Comparison of ENCODE assay signal across 25 cellular contexts in genomic region chr4:42416017-42416416, GRCh38. TPM values are rescaled to one million over a fixed set of nuclear protein-coding genes. Genes with fewer than 3 reads are reported as not detected.
DNase-seq lines count a peak whose midpoint lies in the region; ATAC-seq, FAIRE-seq and TF ChIP-seq lines count a peak whose summit lies in the region.
"Had no signal": no experiment of that assay in that cellular context is flagged by ENCODE, and none has a peak within 500 bp of the region (broad histone marks: within the 10 kb centered on the region; RNA-seq: fewer than 3 reads in every experiment).

No MANE protein-coding gene starts in this region.

- H3K9ac ChIP-seq in endothelial cell of umbilical vein (replicated peaks; ENCODE audit: extremely low read depth, insufficient read depth, low read length), result no peak overlapping the region
- H3K9ac ChIP-seq: BLaER1 treated with 17β-estradiol and CSF1 and Interleukin-3, amounts not matched to agents 10 nM and 100 nM had no signal

- no peaks in the 10 kb centered on the region for H3K9me2 ChIP-seq in OCI-LY7 (ENCODE audit: insufficient read depth, low read length)

- POLR2A ChIA-PET in OCI-LY7 (lab: Charles Lee), result interaction anchor here (0.6 to 0.7 kb wide), 2 partner anchors 15 to 128 kb away, joined by 3 read pairs; no protein-coding TSS in a partner anchor
- POLR2A ChIA-PET in endothelial cell of umbilical vein (lab: Charles Lee), result no interaction called here

- ATAC-seq in HG02870 (IDR thresholded peaks at IDR 0.05; ENCODE audit: unreplicated experiment) (peak; percentile 97), GM19324 (IDR thresholded peaks at IDR 0.05; ENCODE audit: low FRiP score, unreplicated experiment) (no peak)
- ATAC-seq: HepG2, SK-N-SH treated with all-trans-retinoic acid at 6 μM for 48 hours had no signal

- no peaks in the 10 kb centered on the region for H3K27me3 ChIP-seq in endothelial cell of umbilical vein (ENCODE audit: control insufficient read depth in 2 of 2, insufficient read depth in 2 of 2, low read length in 2 of 2)
- H3K27me3 ChIP-seq in breast epithelium, result no peaks in the 10 kb centered on the region
- H3K27me3 ChIP-seq: BLaER1 treated with 17β-estradiol and CSF1 and Interleukin-3, amounts not matched to agents 10 nM and 100 nM had no signal

- no TSS peak for BruUV-seq in OCI-LY7 (replicated peaks; lab: Mats Ljungman, UMichigan)
- no TSS peak for BruUV-seq in endothelial cell of umbilical vein (replicated peaks; lab: Mats Ljungman, UMichigan)

- dilution Hi-C loops in endothelial cell of umbilical vein (cut with MboI; ENCODE audit: extremely low pct_ligation_motif_present, low sequenced_read_pairs), result no loop called here

- intact Hi-C loops in OCI-LY7 (cut with micrococcal nuclease; ENCODE audit: unreplicated experiment), result no loop called here
- intact Hi-C loops in endothelial cell of umbilical vein (cut with micrococcal nuclease), result no loop called here
- intact Hi-C loops in breast epithelium (cut with DNase I; ENCODE audit: low total_unique reads), result loop anchor here (2.0 kb wide), 1 partner anchor 75 kb away; no protein-coding TSS in a partner anchor

- H3K36me3 ChIP-seq in OCI-LY7 (ENCODE audit: insufficient read depth, low read length), result peaks cover 97% of the 10 kb centered on the region
- H3K36me3 ChIP-seq in endothelial cell of umbilical vein (ENCODE audit: control insufficient read depth in 2 of 2, extremely low read depth in 1 of 2, insufficient read depth in 2 of 2, low read length in 2 of 2), result no peaks in the 10 kb centered on the region
- peaks cover 4% of the 10 kb centered on the region for H3K36me3 ChIP-seq in breast epithelium

- no peaks in the 10 kb centered on the region for H4K20me1 ChIP-seq in OCI-LY7 (ENCODE audit: insufficient read depth, low read length)
- H4K20me1 ChIP-seq in endothelial cell of umbilical vein (replicated peaks; ENCODE audit: control insufficient read depth, extremely low read depth, insufficient read depth, low read length), result no peaks in the 10 kb centered on the region
- H4K20me1 ChIP-seq: BLaER1 treated with 17β-estradiol and CSF1 and Interleukin-3, amounts not matched to agents 10 nM and 100 nM had no signal

- H3K79me2 ChIP-seq in OCI-LY7 (ENCODE audit: insufficient read depth, low read depth, low read length) (no peaks in the 10 kb centered on the region), endothelial cell of umbilical vein (ENCODE audit: control insufficient read depth, insufficient read depth, low read length) (no peaks in the 10 kb centered on the region)

- TF ChIP-seq CTCF in OCI-LY7 (conservative IDR thresholded peaks at IDR 0.05; ENCODE audit: low read length) (no peak), endothelial cell of umbilical vein (IDR thresholded peaks at IDR 0.05; ENCODE audit: extremely low read depth in 1 of 2, insufficient read depth in 1 of 2, low read depth in 1 of 2, low read length in 2 of 2) (no peak), breast epithelium (IDR thresholded peaks at IDR 0.05) (no peak)

- H3K4me3 ChIP-seq in OCI-LY7 (ENCODE audit: low read depth, low read length, poor library complexity, severe bottlenecking) (no peak overlapping the region), endothelial cell of umbilical vein (replicated peaks in 1 of 3; ENCODE audit: insufficient read depth in 1 of 3, low read depth in 1 of 3, low read length in 3 of 3) (no peak overlapping the region), breast epithelium (no peak overlapping the region)
- H3K4me3 ChIP-seq: BLaER1 treated with 17β-estradiol and CSF1 and Interleukin-3, amounts not matched to agents 10 nM and 100 nM had no signal

- H2AFZ ChIP-seq in OCI-LY7 (ENCODE audit: low read length), result no peak overlapping the region
- H2AFZ ChIP-seq in endothelial cell of umbilical vein (ENCODE audit: low read depth, low read length), result peak overlapping the region; percentile 29

- TF ChIP-seq POLR2A in endothelial cell of umbilical vein (IDR thresholded peaks at IDR 0.05; ENCODE audit: low read depth, low read length), result no peak
- no peak for TF ChIP-seq POLR2A in breast epithelium (IDR thresholded peaks at IDR 0.05)

- H3K4me1 ChIP-seq in OCI-LY7 (ENCODE audit: insufficient read depth, low read length, poor library complexity, severe bottlenecking) (no peaks in the 10 kb centered on the region), endothelial cell of umbilical vein (ENCODE audit: control insufficient read depth, extremely low read depth, insufficient read depth, low read length) (peaks cover 24% of the 10 kb centered on the region), breast epithelium (no peaks in the 10 kb centered on the region)
- H3K4me1 ChIP-seq: Caco-2 had no signal

- H3K9me1 ChIP-seq in endothelial cell of umbilical vein (replicated peaks; ENCODE audit: control insufficient read depth, extremely low read depth, insufficient read depth, low read length), result no peaks in the 10 kb centered on the region

- H3K27ac ChIP-seq in OCI-LY7 (ENCODE audit: low read depth, low read length, poor library complexity, severe bottlenecking) (no peak overlapping the region), endothelial cell of umbilical vein (ENCODE audit: insufficient read depth, low read depth, low read length) (no peak overlapping the region), breast epithelium (no peak overlapping the region)
- H3K27ac ChIP-seq: BLaER1 treated with 17β-estradiol and CSF1 and Interleukin-3, amounts not matched to agents 10 nM and 100 nM; HL-60 had no signal

- no peak for FAIRE-seq in endothelial cell of umbilical vein (lab: Jason Lieb, UNC)
- FAIRE-seq: GM12892, HepG2 had no signal

- CTCF ChIA-PET in OCI-LY7 (lab: Charles Lee; ENCODE audit: unreplicated experiment), result no interaction called here
- CTCF ChIA-PET in endothelial cell of umbilical vein (lab: Charles Lee), result interaction anchor here (1.1 kb wide), 1 partner anchor 13 kb away, joined by 3 read pairs; no protein-coding TSS in a partner anchor

- H3K9me3 ChIP-seq in OCI-LY7 (ENCODE audit: low read length) (no peaks in the 10 kb centered on the region), endothelial cell of umbilical vein (replicated peaks; ENCODE audit: control insufficient read depth, insufficient read depth, low read length) (no peaks in the 10 kb centered on the region), breast epithelium (no peaks in the 10 kb centered on the region)
- H3K9me3 ChIP-seq: BLaER1 treated with 17β-estradiol and CSF1 and Interleukin-3, amounts not matched to agents 10 nM and 100 nM; Caco-2 had no signal

- H3K4me2 ChIP-seq in OCI-LY7 (ENCODE audit: low read length) (no peak overlapping the region), endothelial cell of umbilical vein (ENCODE audit: insufficient read depth, low read length) (no peak overlapping the region)
- H3K4me2 ChIP-seq: BLaER1 treated with 17β-estradiol and CSF1 and Interleukin-3, amounts not matched to agents 10 nM and 100 nM had no signal

- DNase-seq in OCI-LY7 (ENCODE audit: low spot score) (peak; percentile 7), endothelial cell of umbilical vein (ENCODE audit: low read depth, low spot score) (no peak), foreskin melanocyte (no peak), NCI-H2196 treated with DMSO at 0.1 percent for 48 hours (lab: John Stamatoyannopoulos, UW; ENCODE audit: unreplicated experiment) (no peak), breast epithelium (ENCODE audit: low spot score in 2 of 2) (no peak)
- DNase-seq: Caco-2; CD4-positive, alpha-beta memory T cell; DMS 273 treated with DMSO at 0.1 percent for 48 hours; DND-41; H9; HFFc6; KG1; NCI-H1092 treated with DMSO at 0.1 percent for 48 hours; NCI-H1436 treated with DMSO at 0.1 percent for 48 hours; NCI-H2029; NCI-H524 treated with DMSO at 0.1 percent for 48 hours; SIG-M5 had no signal

TF ChIP-seq in endothelial cell of umbilical vein, 7 proteins besides CTCF, POLR2A, EP300 and RAD21:
- no peak for TF ChIP-seq JUN (IDR thresholded peaks at IDR 0.05; ENCODE audit: borderline replicate concordance, insufficient read depth, insufficient read length, low read depth)
- TF ChIP-seq EZH2 (IDR thresholded peaks at IDR 0.05; ENCODE audit: borderline replicate concordance, low read depth, low read length, severe bottlenecking), result no peak
- no peak for TF ChIP-seq FOS (IDR thresholded peaks at IDR 0.05; ENCODE audit: borderline replicate concordance, insufficient read depth, low read length)
- TF ChIP-seq POLR2AphosphoS5 (IDR thresholded peaks at IDR 0.05; ENCODE audit: insufficient read depth, low read depth, low read length), result no peak
- no peak for TF ChIP-seq GATA2 (IDR thresholded peaks at IDR 0.05; ENCODE audit: insufficient read depth, insufficient read length, low read depth, low read length)
- TF ChIP-seq MAX (IDR thresholded peaks at IDR 0.05; ENCODE audit: insufficient read depth, insufficient read length), result no peak
- no peak for TF ChIP-seq MYC (IDR thresholded peaks at IDR 0.05; ENCODE audit: low read depth, low read length)

RNA-seq across cellular contexts. Expression of gene SHISA3, which starts 18.7 kb away (rescaled TPM):
- total RNA-seq in OCI-LY7 (2014; rRNA removed; shearing (Covaris generic)), result not detected in 2 replicates
- total RNA-seq in OCI-LY7 (2022) (0.37 and 0.38 TPM in 2 replicates), endothelial cell of umbilical vein (11.6 and 12.0 TPM in 2 replicates), breast epithelium (1 to 10 TPM in 1 of 3 donors, under 1 TPM in 2; 0.33 to 3.8 (median 0.73) TPM)
- 16.6 and 24.9 TPM in 2 replicates for polyA plus RNA-seq in endothelial cell of umbilical vein
- 9.0 and 9.3 TPM in 2 replicates for polyA plus RNA-seq in endothelial cell of umbilical vein (2011; cell fraction: cytosol; rRNA removed)
- 4.3 and 4.5 TPM in 2 replicates for polyA plus RNA-seq in endothelial cell of umbilical vein (2011; cell fraction: nucleus; rRNA removed)
- polyA plus RNA-seq in endothelial cell of umbilical vein (2012), result 3.4 and 4.1 TPM in 2 replicates
- 5.2 and 6.8 TPM in 2 replicates for polyA minus RNA-seq in endothelial cell of umbilical vein
- not detected for polyA minus RNA-seq in endothelial cell of umbilical vein (2011; cell fraction: cytosol; rRNA and poly(A)+ RNA removed)
- polyA minus RNA-seq in endothelial cell of umbilical vein (2011; cell fraction: nucleus; rRNA and poly(A)+ RNA removed), result 2.1 and 2.7 TPM in 2 replicates
- total RNA-seq: Caco-2; CD4-positive, alpha-beta memory T cell; HepG2; HFFc6; HT-29 had no signal
- polyA plus RNA-seq: HepG2 had no signal
